8 cellular contexts compared by ENCODE assay signal in the genomic region with DNA sequence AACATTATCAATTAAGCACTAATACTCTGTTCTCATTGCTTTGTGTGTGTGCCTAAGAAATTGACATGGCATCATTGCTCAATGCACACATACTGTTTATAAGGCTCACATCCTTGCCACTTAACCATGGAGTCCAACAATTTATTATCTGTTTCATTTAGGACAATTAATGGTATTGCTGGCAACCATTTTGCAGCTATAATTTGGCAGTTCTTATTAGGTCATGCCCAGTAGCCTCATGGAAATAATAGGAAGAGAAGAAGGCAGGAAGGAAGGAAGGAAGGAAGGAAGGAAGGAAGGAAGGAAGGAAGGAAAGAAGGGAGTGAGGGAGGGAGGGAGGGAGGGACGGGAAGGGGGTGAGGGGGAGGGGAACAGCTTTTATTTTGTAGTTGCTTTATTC.
"Had no signal": no experiment of that assay in that cellular context is flagged by ENCODE, and none has a peak within 500 bp of the region (broad histone marks: within the 10 kb centered on the region; RNA-seq: fewer than 3 reads in every experiment).

No MANE protein-coding gene starts in this region.

- ATAC-seq: GM12878 had no signal

- FAIRE-seq: G401.6, GM12878, GM12891, GM12892, GM18507, GM19239 had no signal

- H3K4me3 ChIP-seq: GM12878 had no signal

- DNase-seq: GDM1, GF-D8 had no signal
